In the genomic region with DNA sequence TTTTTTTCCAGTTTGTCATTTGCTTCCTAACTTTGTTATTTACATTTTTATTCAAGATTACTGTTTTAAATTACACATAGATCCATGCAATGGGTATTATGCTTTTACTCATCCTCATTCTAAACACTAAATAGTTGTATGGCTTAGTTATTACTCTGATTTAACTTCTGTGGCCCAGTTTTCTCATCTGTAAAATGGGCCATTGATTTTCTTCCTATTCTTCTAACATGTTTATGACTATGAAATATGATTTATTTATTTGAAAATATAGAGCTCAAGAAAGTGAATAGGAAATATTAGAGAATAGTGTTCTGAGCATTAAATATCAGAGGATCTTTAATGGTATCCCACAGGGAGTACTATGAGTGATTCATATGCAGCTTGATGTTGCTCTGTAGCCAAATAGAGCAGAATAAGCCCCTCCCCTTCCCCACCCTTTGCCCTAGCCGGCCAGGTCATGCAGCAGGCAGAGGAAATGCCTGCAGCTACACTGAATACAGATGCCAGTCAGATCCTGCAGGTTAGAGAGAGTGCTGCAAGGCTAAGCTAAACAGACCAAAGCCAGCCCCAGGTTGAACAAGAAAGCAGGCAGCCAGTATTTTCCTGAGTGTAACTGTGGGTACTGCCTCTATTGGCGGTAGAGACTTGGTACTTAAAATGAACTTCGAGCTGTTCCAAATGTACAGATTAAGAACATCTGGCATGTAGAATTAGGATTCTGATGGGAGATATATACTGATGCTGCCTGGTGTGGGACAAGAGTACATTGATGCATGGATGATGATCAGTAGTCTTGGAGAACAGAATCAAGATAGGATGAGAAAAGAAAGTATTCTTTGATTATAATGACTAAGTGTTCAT, we compare ENCODE assay signal across 8 cellular contexts. TPM values are rescaled to one million over a fixed set of nuclear protein-coding genes. Genes with fewer than 3 reads are reported as not detected.
DNase-seq lines count a peak whose midpoint lies in the region; ATAC-seq and TF ChIP-seq lines count a peak whose summit lies in the region.

No MANE protein-coding gene starts in this region.

- peaks cover 58% of the 10 kb centered on the region for H3F3A ChIP-seq in SU-DHL-6 (ENCODE audit: insufficient read depth)
- H3F3A ChIP-seq in neural progenitor cell (ENCODE audit: low read depth), result no peaks in the 10 kb centered on the region

- H3K27ac ChIP-seq in SU-DHL-6 (ENCODE audit: low read depth, low read length) (peak overlapping the region; percentile 99), neural progenitor cell (no peak overlapping the region)

- TF ChIP-seq CTCF in SU-DHL-6 (IDR thresholded peaks at IDR 0.05; ENCODE audit: insufficient read depth, low read length, poor library complexity, severe bottlenecking) (no peak), endothelial cell (IDR thresholded peaks at IDR 0.05; ENCODE audit: unreplicated experiment) (no peak), neural progenitor cell (IDR thresholded peaks at IDR 0.05) (no peak)

- no peaks in the 10 kb centered on the region for H3K27me3 Mint-ChIP-seq in endothelial cell (ENCODE audit: unreplicated experiment)
- no peaks in the 10 kb centered on the region for H3K27me3 Mint-ChIP-seq in neural progenitor cell (ENCODE audit: insufficient read depth, low read depth)

- H3K9me2 ChIP-seq in SU-DHL-6 (replicated peaks; ENCODE audit: insufficient read depth, low read length), result no peaks in the 10 kb centered on the region

- intact Hi-C loops in posterior cingulate gyrus (cut with DNase I), result loop anchor here (10.0 kb wide), 2 partner anchors 231 to 731 kb away; a partner anchor contains a TSS

- no peaks in the 10 kb centered on the region for H3K36me3 Mint-ChIP-seq in endothelial cell (ENCODE audit: low read depth, unreplicated experiment)
- H3K36me3 Mint-ChIP-seq in neural progenitor cell, result no peaks in the 10 kb centered on the region

- H3K9me3 Mint-ChIP-seq in endothelial cell (ENCODE audit: unreplicated experiment) (no peaks in the 10 kb centered on the region), neural progenitor cell (no peaks in the 10 kb centered on the region)

- H3K4me3 ChIP-seq in SU-DHL-6 (ENCODE audit: insufficient read depth, low read length, poor library complexity, severe bottlenecking) (peak overlapping the region; percentile 2), neural progenitor cell (no peak overlapping the region)

- H3K9me3 ChIP-seq in SU-DHL-6 (ENCODE audit: insufficient read depth, low read length), result no peaks in the 10 kb centered on the region
- no peaks in the 10 kb centered on the region for H3K9me3 ChIP-seq in neural progenitor cell (ENCODE audit: low read depth)

- peak; percentile 44 for ATAC-seq in GM18870 (IDR thresholded peaks at IDR 0.05; ENCODE audit: unreplicated experiment)
- peak; percentile 43 for ATAC-seq in HG03457 (IDR thresholded peaks at IDR 0.05; ENCODE audit: unreplicated experiment)

- no peaks in the 10 kb centered on the region for H3K79me2 ChIP-seq in SU-DHL-6 (ENCODE audit: insufficient read depth, low read length)
- H3K79me2 ChIP-seq in neural progenitor cell (ENCODE audit: low read depth), result no peaks in the 10 kb centered on the region

- H3K27ac Mint-ChIP-seq in endothelial cell (ENCODE audit: unreplicated experiment) (no peak overlapping the region), neural progenitor cell (no peak overlapping the region)

- H3K4me1 Mint-ChIP-seq in endothelial cell (ENCODE audit: unreplicated experiment), result peaks cover 8% of the 10 kb centered on the region
- H3K4me1 Mint-ChIP-seq in neural progenitor cell, result peaks cover 12% of the 10 kb centered on the region

- no peaks in the 10 kb centered on the region for H4K20me1 ChIP-seq in SU-DHL-6 (ENCODE audit: low read depth, low read length)
- H4K20me1 ChIP-seq in neural progenitor cell (ENCODE audit: low read depth), result no peaks in the 10 kb centered on the region

- H3K27me3 ChIP-seq in SU-DHL-6 (ENCODE audit: low read length) (no peaks in the 10 kb centered on the region), neural progenitor cell (no peaks in the 10 kb centered on the region)

- peak overlapping the region; percentile 99 for H3K4me2 ChIP-seq in SU-DHL-6 (ENCODE audit: low read depth, low read length, poor library complexity, severe bottlenecking)
- no peak overlapping the region for H3K4me2 ChIP-seq in neural progenitor cell

- H3K9ac ChIP-seq in SU-DHL-6 (ENCODE audit: low read length) (peak overlapping the region; percentile 59), neural progenitor cell (no peak overlapping the region)

- no peak overlapping the region for H2AFZ ChIP-seq in SU-DHL-6 (ENCODE audit: low read depth, low read length, severe bottlenecking)
- H2AFZ ChIP-seq in neural progenitor cell (replicated peaks), result no peak overlapping the region

- no peak overlapping the region for H3K4me3 Mint-ChIP-seq in endothelial cell (ENCODE audit: unreplicated experiment)
- no peak overlapping the region for H3K4me3 Mint-ChIP-seq in neural progenitor cell

- no peaks in the 10 kb centered on the region for H3K4me1 ChIP-seq in neural progenitor cell

- H3K36me3 ChIP-seq in SU-DHL-6 (ENCODE audit: low read length) (no peaks in the 10 kb centered on the region), neural progenitor cell (no peaks in the 10 kb centered on the region)

- DNase-seq in AML-193 (lab: John Stamatoyannopoulos, UW), result peak; percentile 27 to 56
- DNase-seq in endothelial cell (ENCODE audit: low spot score), result peak; percentile 52
- DNase-seq in neural progenitor cell (ENCODE audit: low spot score), result peak; percentile 33
- DNase-seq in posterior cingulate gyrus, result no peak
- DNase-seq in MV-4-11 (lab: John Stamatoyannopoulos, UW), result no peak

RNA-seq across cellular contexts. Expression of a gene that starts 11.7 kb away (rescaled TPM):
- 7.0 TPM for total RNA-seq in endothelial cell (ENCODE audit: unreplicated experiment)
- total RNA-seq in neural progenitor cell (ENCODE audit: low replicate concordance), result 9.7 and 10.4 TPM in 2 replicates

Comparison
In these comparisons a context has a peak if more than half of its experiments do, and no peak if none do; other contexts are left out.
1. DNase-seq: peak in AML-193 (2 of 2), endothelial cell (single experiment) and neural progenitor cell (single experiment); none in posterior cingulate gyrus (0 of 10) and MV-4-11 (single experiment).